In the genomic region with DNA sequence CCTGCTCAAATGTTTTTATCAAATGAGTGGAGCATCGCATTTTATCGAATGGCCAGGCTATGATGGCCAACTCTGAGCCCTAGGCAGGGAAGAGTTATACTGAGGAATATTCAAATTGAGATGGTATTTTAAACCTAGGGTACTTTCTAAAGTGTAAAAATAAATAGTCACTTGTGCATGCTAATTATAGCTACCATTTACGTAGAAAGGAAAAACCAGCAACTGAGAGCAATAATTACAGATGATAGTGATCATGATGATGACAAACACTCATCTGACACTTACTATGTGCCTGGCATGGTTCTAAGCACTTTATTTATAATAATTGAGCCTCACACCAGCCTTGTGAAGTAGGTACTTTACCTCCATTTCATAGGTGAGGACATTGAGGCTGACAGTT, we compare ENCODE assay signal across 15 cellular contexts.
"Had no signal": no experiment of that assay in that cellular context is flagged by ENCODE, and none has a peak within 500 bp of the region (broad histone marks: within the 10 kb centered on the region; RNA-seq: fewer than 3 reads in every experiment).

No MANE protein-coding gene starts in this region.

- H3K27ac ChIP-seq: coronary artery, hepatocyte had no signal

- ATAC-seq: naive thymus-derived CD8-positive, alpha-beta T cell; WTC11 had no signal

- H3K27me3 ChIP-seq: hepatocyte had no signal

- H2AFZ ChIP-seq: hepatocyte had no signal

- DNase-seq: activated CD4-positive, alpha-beta T cell treated with anti-CD3 and anti-CD28 coated beads, Interleukin-2, amount 10 ng/mL, durations not matched to agents 7 days and 5 days; central memory CD4-positive, alpha-beta T cell; effector CD8-positive, alpha-beta T cell; naive thymus-derived CD8-positive, alpha-beta T cell; posterior cingulate gyrus; stimulated activated naive CD4-positive, alpha-beta T cell; substantia nigra had no signal

- H3K27me3 Mint-ChIP-seq: activated CD4-positive, alpha-beta T cell treated with anti-CD3 and anti-CD28 coated beads, Interleukin-2, amount 10 ng/mL, durations not matched to agents 7 days and 5 days; activated naive CD4-positive, alpha-beta T cell treated with anti-CD3 and anti-CD28 coated beads, Interleukin-2, amount 50 U/mL, for 24 hours; naive thymus-derived CD8-positive, alpha-beta T cell had no signal

- H3K36me3 Mint-ChIP-seq: activated naive CD4-positive, alpha-beta T cell treated with anti-CD3 and anti-CD28 coated beads, Interleukin-2, amount 50 U/mL, for 24 hours; naive thymus-derived CD8-positive, alpha-beta T cell; type B pancreatic cell had no signal

- H3K4me1 Mint-ChIP-seq: activated CD4-positive, alpha-beta T cell treated with anti-CD3 and anti-CD28 coated beads, Interleukin-2, amount 10 ng/mL, durations not matched to agents 7 days and 5 days; activated naive CD4-positive, alpha-beta T cell treated with anti-CD3 and anti-CD28 coated beads, Interleukin-2, amount 50 U/mL, for 24 hours had no signal

- H3K4me3 ChIP-seq: coronary artery, hepatocyte, lung had no signal

- H3K4me2 ChIP-seq: hepatocyte had no signal

- FAIRE-seq: frontal cortex had no signal

- H3K4me3 Mint-ChIP-seq: activated CD4-positive, alpha-beta T cell treated with anti-CD3 and anti-CD28 coated beads, Interleukin-2, amount 10 ng/mL, durations not matched to agents 7 days and 5 days; activated naive CD4-positive, alpha-beta T cell treated with anti-CD3 and anti-CD28 coated beads, Interleukin-2, amount 50 U/mL, for 24 hours; naive thymus-derived CD8-positive, alpha-beta T cell; T-helper 1 cell treated with Interleukin-12 subunit alpha and Interleukin-12 subunit beta and Interleukin-4 antibody, amounts not matched to agents 30 μg/mL and 1 μg/mL, for 36 hours; type B pancreatic cell; WTC11 had no signal

- H3K79me2 ChIP-seq: hepatocyte had no signal

- H3K27ac Mint-ChIP-seq: activated CD4-positive, alpha-beta T cell treated with anti-CD3 and anti-CD28 coated beads, Interleukin-2, amount 10 ng/mL, durations not matched to agents 7 days and 5 days; activated naive CD4-positive, alpha-beta T cell treated with anti-CD3 and anti-CD28 coated beads, Interleukin-2, amount 50 U/mL, for 24 hours; naive thymus-derived CD8-positive, alpha-beta T cell; T-helper 1 cell treated with Interleukin-12 subunit alpha and Interleukin-12 subunit beta and Interleukin-4 antibody, amounts not matched to agents 30 μg/mL and 1 μg/mL, for 36 hours; type B pancreatic cell; WTC11 had no signal
